14 cellular contexts compared by ENCODE assay signal in the genomic region with DNA sequence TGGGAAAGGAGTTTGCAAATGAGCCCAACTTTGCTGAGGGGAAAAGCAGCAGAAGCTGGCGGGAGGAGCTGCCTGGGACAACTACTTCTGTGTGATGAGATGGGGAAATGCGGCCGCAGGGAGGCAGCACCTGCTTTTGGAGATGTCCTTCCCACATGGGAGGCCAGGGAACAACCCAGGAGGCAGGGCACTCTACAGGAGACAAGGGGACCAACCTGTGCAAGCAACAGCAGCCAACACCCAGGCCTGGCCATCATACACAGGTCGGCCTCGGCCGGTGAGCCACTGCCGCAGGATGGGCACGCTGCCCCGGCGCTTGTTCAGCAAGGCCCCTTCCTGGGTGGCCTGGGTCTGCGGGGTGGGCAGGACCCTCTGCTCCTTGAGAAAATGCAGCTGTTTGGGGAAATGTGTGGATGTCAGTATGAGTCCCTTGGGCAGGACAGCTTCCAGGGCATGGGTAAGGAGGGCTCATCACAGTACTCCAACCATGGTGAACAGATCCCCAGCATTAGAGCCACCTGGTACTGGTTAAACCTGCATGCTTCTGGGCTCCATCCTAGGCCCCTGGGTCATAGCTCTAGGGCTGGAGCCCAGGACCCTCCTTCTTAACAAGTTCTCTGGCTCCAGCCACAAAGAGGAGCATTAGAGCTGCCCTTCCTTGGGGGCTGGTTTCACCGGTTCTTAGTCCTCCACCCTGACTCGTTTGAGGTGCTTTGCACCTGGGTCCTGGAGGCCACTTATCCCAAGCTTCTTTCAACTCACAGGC. TPM values are rescaled to one million over a fixed set of nuclear protein-coding genes. Genes with fewer than 3 reads are reported as not detected.
DNase-seq lines count a peak whose midpoint lies in the region; ATAC-seq, FAIRE-seq and TF ChIP-seq lines count a peak whose summit lies in the region.
"Had no signal": no experiment of that assay in that cellular context is flagged by ENCODE, and none has a peak within 500 bp of the region (broad histone marks: within the 10 kb centered on the region; RNA-seq: fewer than 3 reads in every experiment).

No MANE protein-coding gene starts in this region.

- no peaks in the 10 kb centered on the region for H3K36me3 ChIP-seq in GM06990 (ENCODE audit: control insufficient read depth, insufficient read depth, low read length)
- H3K36me3 ChIP-seq: stomach had no signal

- peak; percentile 16 for TF ChIP-seq CTCF in GM06990 (IDR thresholded peaks at IDR 0.05; ENCODE audit: insufficient read depth, low read length, poor library complexity, severe bottlenecking)

- H3K27me3 ChIP-seq in GM06990 (replicated peaks; ENCODE audit: control insufficient read depth, insufficient read depth, low read length), result no peaks in the 10 kb centered on the region; the same call in 1 of the 2 replicates

- H3K4me3 ChIP-seq in GM06990 (replicated peaks; ENCODE audit: low read depth, low read length), result no peak overlapping the region
- H3K4me3 ChIP-seq: stomach had no signal

- ATAC-seq in HG02884 (IDR thresholded peaks at IDR 0.05; ENCODE audit: unreplicated experiment), result no peak
- ATAC-seq: activated naive CD4-positive, alpha-beta T cell treated with anti-CD3 and anti-CD28 coated beads, Interleukin-2, amount 50 U/mL, for 72 hours; PC-3 had no signal

- DNase-seq in GM06990 (ENCODE audit: extremely low read depth, insufficient read length) (no peak), HuH-7.5 (ENCODE audit: low spot score) (peak; percentile 36), cerebellum (ENCODE audit: low spot score) (peak; percentile 17), lung microvascular endothelial cell (ENCODE audit: low read depth in 2 of 2) (peak; percentile 12 to 47), NCI-H774 (lab: John Stamatoyannopoulos, UW) (no peak), RCC 7860 (ENCODE audit: low spot score) (no peak)
- DNase-seq: activated CD4-positive, alpha-beta T cell treated with anti-CD3 and anti-CD28 coated beads for 1 hour; effector CD8-positive, alpha-beta T cell; EL; NCI-H1436; PC-3; stomach had no signal

- FAIRE-seq in RCC 7860 (lab: Jason Lieb, UNC), result no peak

RNA-seq across cellular contexts. Expression of a gene that starts 11.6 kb away (rescaled TPM):
- total RNA-seq in cerebellum (1.2 TPM), lung microvascular endothelial cell (not detected in 2 replicates)
- total RNA-seq: activated naive CD4-positive, alpha-beta T cell treated with anti-CD3 and anti-CD28 coated beads, Interleukin-2, amount 50 U/mL, for 72 hours; PC-3 had no signal

RNA-seq across cellular contexts. Expression of a gene that starts 24.0 kb away (rescaled TPM):
- total RNA-seq in cerebellum (25.5 TPM), lung microvascular endothelial cell (63.4 and 70.6 TPM in 2 replicates)

RNA-seq across cellular contexts. Expression of a gene that starts 57.5 kb away (rescaled TPM):
- not detected for total RNA-seq in cerebellum
- total RNA-seq in lung microvascular endothelial cell, result not detected in 2 replicates
- total RNA-seq: PC-3, stomach had no signal

Comparison
In these comparisons a context has a peak if more than half of its experiments do, and no peak if none do; other contexts are left out.
1. DNase-seq: peak in HuH-7.5 (single experiment), cerebellum (single experiment) and lung microvascular endothelial cell (2 of 2); none in GM06990 (single experiment), NCI-H774 (single experiment) and RCC 7860 (single experiment).